In the genomic region with DNA sequence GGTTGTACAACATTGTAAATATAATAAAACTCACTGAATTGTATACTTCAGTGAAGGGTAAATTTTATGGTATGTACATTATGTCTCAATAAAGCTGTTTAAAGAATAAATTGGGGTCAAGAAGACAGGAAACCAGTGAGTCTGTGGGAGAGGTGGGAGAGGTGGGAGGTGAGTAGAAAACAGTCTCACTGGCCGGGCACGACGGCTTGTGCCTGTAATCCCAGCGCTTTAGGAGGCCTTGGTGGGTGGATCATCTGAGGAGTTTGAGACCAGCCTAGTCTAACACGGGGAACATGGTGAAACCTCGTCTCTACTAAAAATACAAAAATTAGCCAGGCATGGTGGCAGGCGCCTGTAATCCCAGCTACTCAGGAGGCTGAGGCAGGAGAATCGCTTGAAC, we compare ENCODE assay signal across 26 cellular contexts.
"Had no signal": no experiment of that assay in that cellular context is flagged by ENCODE, and none has a peak within 500 bp of the region (broad histone marks: within the 10 kb centered on the region; RNA-seq: fewer than 3 reads in every experiment).

No MANE protein-coding gene starts in this region.

- ATAC-seq: activated CD8-positive, alpha-beta T cell treated with anti-CD3 and anti-CD28 coated beads, Interleukin-2, amount 10 ng/mL, durations not matched to agents 7 days and 5 days; activated naive CD4-positive, alpha-beta T cell treated with anti-CD3 and anti-CD28 coated beads, Interleukin-2, amount 50 U/mL, for 72 hours; body of pancreas; K562 had no signal

- H3K27me3 Mint-ChIP-seq: activated CD4-positive, alpha-beta T cell treated with anti-CD3 and anti-CD28 coated beads, Interleukin-2, amount 10 ng/mL, durations not matched to agents 7 days and 5 days; activated T-cell treated with anti-CD3 and anti-CD28 coated beads, Interleukin-2, amount 50 U/mL, for 24 hours had no signal

- H3K27ac Mint-ChIP-seq: activated CD8-positive, alpha-beta T cell treated with anti-CD3 and anti-CD28 coated beads, Interleukin-2, amount 10 ng/mL, durations not matched to agents 7 days and 5 days; activated T-cell treated with anti-CD3 and anti-CD28 coated beads, Interleukin-2, amount 50 U/mL, for 24 hours had no signal

- H3K27me3 ChIP-seq: adrenal gland, body of pancreas, breast epithelium had no signal

- H3K4me3 Mint-ChIP-seq: activated CD4-positive, alpha-beta T cell treated with anti-CD3 and anti-CD28 coated beads, Interleukin-2, amount 10 ng/mL, durations not matched to agents 7 days and 5 days; activated CD8-positive, alpha-beta T cell treated with anti-CD3 and anti-CD28 coated beads, Interleukin-2, amount 10 ng/mL, durations not matched to agents 7 days and 5 days; activated T-cell treated with anti-CD3 and anti-CD28 coated beads, Interleukin-2, amount 50 U/mL, for 24 hours had no signal

- H3K27ac ChIP-seq: body of pancreas, breast epithelium had no signal

- DNase-seq: activated CD4-positive, alpha-beta T cell treated with anti-CD3 and anti-CD28 coated beads, Interleukin-2, amount 10 ng/mL, durations not matched to agents 7 days and 5 days; activated CD4-positive, alpha-beta T cell treated with anti-CD3 and anti-CD28 coated beads, Interleukin-2, amount 50 U/mL, for 48 hours; activated CD8-positive, alpha-beta T cell treated with anti-CD3 and anti-CD28 coated beads, Interleukin-2, amount 10 ng/mL, durations not matched to agents 7 days and 5 days; activated naive CD4-positive, alpha-beta T cell; activated T-cell treated with anti-CD3 and anti-CD28 coated beads, Interleukin-2, amount 50 U/mL, for 24 hours; adrenal gland; body of pancreas; NCI-H1092 treated with DMSO at 0.1 percent for 48 hours; NCI-H1417; NCI-H146; NCI-H187; NCI-H2029 treated with DMSO at 0.1 percent for 48 hours; NCI-H2107; NCI-H2171; NCI-H510A; NCI-H526; NCI-H748 treated with DMSO at 0.1 percent for 48 hours; NK-92 treated with Interleukin-12 subunit alpha and Interleukin-12 subunit beta, amount 100 ng/mL, for 24 hours; Right ventricle myocardium superior; SW 1271; T-helper 1 cell; T-helper 2 cell; T1000 had no signal

- H3K9me3 Mint-ChIP-seq: activated CD4-positive, alpha-beta T cell treated with anti-CD3 and anti-CD28 coated beads, Interleukin-2, amount 10 ng/mL, durations not matched to agents 7 days and 5 days; activated naive CD4-positive, alpha-beta T cell treated with anti-CD3 and anti-CD28 coated beads, Interleukin-2, amount 50 U/mL, for 72 hours; activated T-cell treated with anti-CD3 and anti-CD28 coated beads, Interleukin-2, amount 50 U/mL, for 24 hours had no signal
